10 cellular contexts compared by ENCODE assay signal in the genomic region with DNA sequence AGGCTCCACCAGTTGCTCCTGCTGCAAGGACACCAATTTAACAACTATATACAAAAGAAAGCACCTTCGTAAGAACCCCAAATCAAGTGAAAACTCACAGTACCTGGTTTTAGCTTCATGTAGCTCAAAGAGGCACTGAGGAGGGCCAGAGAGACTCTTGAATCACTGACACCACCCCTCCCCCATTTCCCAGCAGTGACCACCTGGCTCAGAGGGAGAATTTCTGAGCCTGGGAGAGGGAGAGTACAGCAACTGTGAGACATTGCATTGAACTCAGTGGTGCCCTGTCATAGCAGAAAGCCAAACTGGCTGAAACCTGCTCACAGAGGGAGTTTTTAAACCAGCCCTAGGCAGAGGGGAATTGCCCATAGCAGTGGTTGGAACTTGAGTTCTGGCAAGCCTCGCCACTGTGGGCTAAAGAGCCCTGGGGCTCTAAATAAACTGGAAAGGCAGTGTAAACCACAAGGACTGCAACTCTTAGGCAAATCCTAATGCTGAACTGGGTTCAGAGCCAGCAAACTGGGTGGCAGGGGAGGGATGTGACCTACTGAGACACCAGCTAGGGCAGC.
"Had no signal": no experiment of that assay in that cellular context is flagged by ENCODE, and none has a peak within 500 bp of the region (broad histone marks: within the 10 kb centered on the region; RNA-seq: fewer than 3 reads in every experiment).

No MANE protein-coding gene starts in this region.

- DNase-seq: activated CD4-positive, alpha-beta T cell treated with anti-CD3 and anti-CD28 coated beads, Interleukin-2, amount 50 U/mL, for 48 hours; activated CD4-positive, CD25-positive, alpha-beta regulatory T cell treated with anti-CD3 and anti-CD28 coated beads, Interleukin-2, amount 50 U/mL, for 72 hours; activated naive CD4-positive, alpha-beta T cell treated with anti-CD3 and anti-CD28 coated beads, Interleukin-2, amount 50 U/mL, for 16 hours; kidney glomerular epithelial cell; psoas muscle; right lobe of liver; stimulated activated naive CD8-positive, alpha-beta T cell treated with anti-CD3 and anti-CD28 coated beads, Interleukin-15, Interleukin-2, amounts not matched to agents 100 U/mL and 50 U/mL, for 24 hours; transverse colon had no signal

- H3K36me3 ChIP-seq: cardiac muscle cell, gastroesophageal sphincter, right lobe of liver, transverse colon had no signal

- ATAC-seq: gastroesophageal sphincter; psoas muscle; right lobe of liver; stimulated activated naive CD8-positive, alpha-beta T cell treated with anti-CD3 and anti-CD28 coated beads, Interleukin-15, Interleukin-2, amounts not matched to agents 100 U/mL and 50 U/mL, for 24 hours had no signal

- H3K4me3 ChIP-seq: cardiac muscle cell, gastroesophageal sphincter, psoas muscle, right lobe of liver, transverse colon had no signal

- H3K27me3 ChIP-seq: cardiac muscle cell, gastroesophageal sphincter, right lobe of liver, transverse colon had no signal

- H3K4me1 ChIP-seq: gastroesophageal sphincter, psoas muscle, right lobe of liver, transverse colon had no signal

- H3K9me3 ChIP-seq: psoas muscle had no signal
